15 cellular contexts compared by ENCODE assay signal in the genomic region with DNA sequence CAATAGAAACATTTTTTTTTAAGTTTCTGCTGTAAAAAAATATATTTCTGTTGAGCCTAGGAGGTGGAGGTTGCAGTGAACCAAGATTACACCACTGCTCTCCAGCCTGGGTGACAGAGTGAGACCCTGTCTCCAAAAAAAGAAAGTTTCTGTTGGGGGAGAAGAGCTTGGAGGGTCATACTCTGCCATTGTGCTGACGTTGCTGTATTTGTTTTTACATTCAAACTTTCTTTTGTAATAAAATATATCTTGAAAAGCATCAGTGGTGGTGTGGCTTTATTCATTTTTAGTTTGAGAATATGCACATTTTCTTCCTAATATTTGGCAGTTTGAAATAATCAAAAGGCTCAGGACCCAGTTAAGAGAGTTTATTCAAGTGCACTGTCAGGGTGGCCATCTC.
DNase-seq lines count a peak whose midpoint lies in the region; ATAC-seq and TF ChIP-seq lines count a peak whose summit lies in the region.
"Had no signal": no experiment of that assay in that cellular context is flagged by ENCODE, and none has a peak within 500 bp of the region (broad histone marks: within the 10 kb centered on the region; RNA-seq: fewer than 3 reads in every experiment).

No MANE protein-coding gene starts in this region.

- H3K27me3 ChIP-seq in BLaER1 (no peaks in the 10 kb centered on the region), DND-41 (ENCODE audit: insufficient read depth, low read length, poor library complexity) (no peaks in the 10 kb centered on the region), Karpas-422 (ENCODE audit: low read length) (no peaks in the 10 kb centered on the region), transverse colon (no peaks in the 10 kb centered on the region)

- H4K20me1 ChIP-seq in BLaER1, result no peaks in the 10 kb centered on the region
- H4K20me1 ChIP-seq in DND-41 (ENCODE audit: insufficient read depth, low read length), result no peaks in the 10 kb centered on the region
- peaks cover 4% of the 10 kb centered on the region; the same call in 1 of the 2 replicates for H4K20me1 ChIP-seq in Karpas-422 (ENCODE audit: insufficient read depth, low read depth, low read length)

- peaks cover 12% of the 10 kb centered on the region for H3K9me3 ChIP-seq in BLaER1
- peaks cover 3% of the 10 kb centered on the region for H3K9me3 ChIP-seq in DND-41 (ENCODE audit: insufficient read depth, low read length, severe bottlenecking)
- H3K9me3 ChIP-seq in Karpas-422 (ENCODE audit: low read length), result no peaks in the 10 kb centered on the region
- H3K9me3 ChIP-seq in transverse colon, result peaks cover 2 to 4% of the 10 kb centered on the region in 2 donors

- TF ChIP-seq CTCF in DND-41 (IDR thresholded peaks at IDR 0.05; ENCODE audit: borderline replicate concordance, extremely low read depth, low read length, poor library complexity, severe bottlenecking), result no peak
- no peak for TF ChIP-seq CTCF in transverse colon (IDR thresholded peaks at IDR 0.05)

- H3K4me3 ChIP-seq in BLaER1 (no peak overlapping the region), DND-41 (ENCODE audit: low read depth in 1 of 2, low read length in 2 of 2) (no peak overlapping the region), Karpas-422 (ENCODE audit: low read length) (no peak overlapping the region), transverse colon (no peak overlapping the region)
- H3K4me3 ChIP-seq: GM23248 had no signal

- TF ChIP-seq EP300 in transverse colon (IDR thresholded peaks at IDR 0.05; ENCODE audit: low read depth), result no peak

- H3K4me2 ChIP-seq in BLaER1, result peak overlapping the region; percentile 97
- no peak overlapping the region for H3K4me2 ChIP-seq in DND-41 (ENCODE audit: insufficient read depth, low read length)
- H3K4me2 ChIP-seq in Karpas-422 (ENCODE audit: low read depth, low read length, poor library complexity, severe bottlenecking), result no peak overlapping the region

- H3K36me3 ChIP-seq in BLaER1 (no peaks in the 10 kb centered on the region), DND-41 (ENCODE audit: insufficient read depth, low read length) (no peaks in the 10 kb centered on the region), Karpas-422 (ENCODE audit: insufficient read depth, low read length) (no peaks in the 10 kb centered on the region), transverse colon (no peaks in the 10 kb centered on the region)

- DNase-seq in DND-41 (no peak), Karpas-422 (peak; percentile 22), transverse colon (no peak), NCI-H1092 (lab: John Stamatoyannopoulos, UW) (no peak), NCI-H2107 treated with DMSO at 0.1 percent for 48 hours (lab: John Stamatoyannopoulos, UW; ENCODE audit: unreplicated experiment) (no peak)
- DNase-seq: C1 segment of cervical spinal cord; Calu3; CD4-positive, alpha-beta memory T cell; COR-L47; DMS53; DMS79 treated with DMSO at 0.1 percent for 48 hours; GM23248; H7; HCEC 1CT had no signal

- ATAC-seq in DND-41 (ENCODE audit: insufficient read depth, low read depth), result no peak

- no peak overlapping the region for H2AFZ ChIP-seq in DND-41 (ENCODE audit: low read depth, low read length)
- H2AFZ ChIP-seq in Karpas-422 (ENCODE audit: low read length), result no peak overlapping the region
- H2AFZ ChIP-seq: GM23248 had no signal

- H3K9ac ChIP-seq in BLaER1 (peak overlapping the region; percentile 87), DND-41 (ENCODE audit: low read depth, low read length) (0 out of 2 replicates have a peak overlapping the region, but pooled peaks have one; percentile 80), Karpas-422 (ENCODE audit: low read length) (no peak overlapping the region)
- H3K9ac ChIP-seq: GM23248 had no signal

- H3K79me2 ChIP-seq in DND-41 (ENCODE audit: insufficient read depth, low read length) (no peaks in the 10 kb centered on the region), Karpas-422 (ENCODE audit: low read length) (no peaks in the 10 kb centered on the region)

- no peak for TF ChIP-seq POLR2A in transverse colon (IDR thresholded peaks at IDR 0.05)

- in situ Hi-C loops in transverse colon (cut with MboI; ENCODE audit: low pct_ligation_motif_present in 1 of 4, low pct_unique_long_range_greater_than_20kb in 1 of 4, low sequenced_read_pairs in 3 of 4), result no loop called here

- WGBS in transverse colon (ENCODE audit: low coverage in 1 of 2), 2 donors, result 43 to 67% methylated on average over 1 of the region's 1 CpG

- peak overlapping the region; percentile 99 for H3K27ac ChIP-seq in BLaER1
- H3K27ac ChIP-seq in DND-41 (ENCODE audit: low read length), result peak overlapping the region; percentile 99
- no peak overlapping the region for H3K27ac ChIP-seq in Karpas-422 (ENCODE audit: low read length)
- no peak overlapping the region for H3K27ac ChIP-seq in transverse colon
- H3K27ac ChIP-seq: GM23248 had no signal

- H3K9me2 ChIP-seq in Karpas-422 (replicated peaks; ENCODE audit: insufficient read depth, low read length), result no peaks in the 10 kb centered on the region

- H3K4me1 ChIP-seq in BLaER1 (peaks cover 89% of the 10 kb centered on the region), DND-41 (ENCODE audit: insufficient read depth, low read length) (peaks cover 69% of the 10 kb centered on the region), Karpas-422 (ENCODE audit: low read length) (peaks cover 39% of the 10 kb centered on the region), transverse colon (no peaks in the 10 kb centered on the region)

- intact Hi-C loops in transverse colon (cut with DNase I; ENCODE audit: low total_unique reads), result no loop called here

Comparison
In these comparisons a context has a peak if more than half of its experiments do, and no peak if none do; other contexts are left out.
1. H3K27ac ChIP-seq: peak in BLaER1 (single experiment) and DND-41 (single experiment); none in Karpas-422 (single experiment) and transverse colon (0 of 4).